Comparison of ENCODE assay signal across 8 cellular contexts in the genomic region with DNA sequence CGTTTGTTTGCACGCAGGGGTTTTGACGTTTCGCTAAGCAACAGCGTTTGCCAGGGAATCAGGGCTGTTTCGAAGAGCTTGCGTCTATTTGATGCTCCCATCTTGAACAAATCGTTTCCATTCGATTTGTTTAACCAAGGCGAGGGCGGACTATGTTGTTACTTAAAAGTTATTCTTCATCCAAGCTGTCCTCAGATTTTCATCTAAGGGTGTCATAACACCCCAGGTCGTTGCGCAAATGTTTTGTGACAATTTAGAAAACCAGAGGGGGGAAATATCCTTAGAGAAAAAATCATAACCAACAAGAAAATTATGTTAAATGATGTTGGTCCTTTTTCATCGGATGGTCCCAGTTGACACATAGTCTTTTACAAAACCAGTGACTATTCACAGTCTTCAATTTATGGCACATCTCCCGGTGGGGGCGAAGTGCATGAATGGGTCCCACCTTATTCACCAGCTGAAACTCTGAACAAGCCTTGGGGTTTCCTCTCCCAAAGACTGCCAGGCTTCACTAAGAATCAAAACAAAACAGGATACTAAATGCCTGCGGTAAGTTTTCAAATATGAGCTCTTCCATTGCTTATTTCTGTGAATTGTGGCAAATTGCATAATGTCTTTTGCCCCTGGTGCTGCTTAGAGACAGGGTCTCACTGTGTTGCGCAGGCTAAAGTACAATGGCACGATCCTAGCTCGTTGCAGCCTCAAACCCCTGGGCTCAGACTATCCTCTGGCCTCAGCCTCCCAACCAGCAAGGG.
DNase-seq lines count a peak whose midpoint lies in the region; ATAC-seq and TF ChIP-seq lines count a peak whose summit lies in the region.

No MANE protein-coding gene starts in this region.

- H3K27me3 ChIP-seq in BJ (ENCODE audit: control insufficient read depth, insufficient read depth, low read length), result no peaks in the 10 kb centered on the region
- H3K27me3 ChIP-seq in MG63, result no peaks in the 10 kb centered on the region
- no peaks in the 10 kb centered on the region for H3K27me3 ChIP-seq in muscle layer of duodenum (ENCODE audit: low read depth, low read length)

- peak overlapping the region; percentile 62 for H3K4me3 ChIP-seq in BJ (ENCODE audit: low read depth, low read length)
- peak overlapping the region; percentile 68 for H3K4me3 ChIP-seq in MG63
- peak overlapping the region; percentile 77 for H3K4me3 ChIP-seq in coronary artery
- peak overlapping the region; percentile 64 to 82 for H3K4me3 ChIP-seq in muscle layer of duodenum (ENCODE audit: low read depth in 1 of 2, low read length in 2 of 2)

- POLR2A ChIA-PET in BJ (lab: Charles Lee), result interaction anchor here (0.6 to 1.0 kb wide), 4 partner anchors 76 to 204 kb away, joined by 3 read pairs; no protein-coding TSS in a partner anchor

- peak; percentile 54 for DNase-seq in BJ (ENCODE audit: low read depth)
- DNase-seq in MG63, result no peak
- DNase-seq in coronary artery (ENCODE audit: low spot score), result no peak
- no peak for DNase-seq in pons (ENCODE audit: low spot score)
- DNase-seq in NCI-H1105 (lab: John Stamatoyannopoulos, UW), result no peak
- no peak for DNase-seq in SW 1271 (lab: John Stamatoyannopoulos, UW)

- H3K27ac ChIP-seq in coronary artery (peak overlapping the region; percentile 98 to 99), muscle layer of duodenum (ENCODE audit: low read length) (peak overlapping the region; percentile 97)

- TF ChIP-seq CTCF in BJ (IDR thresholded peaks at IDR 0.05; ENCODE audit: insufficient read depth, low read depth, low read length) (no peak), coronary artery (IDR thresholded peaks at IDR 0.05) (no peak)

- H3K4me1 ChIP-seq in muscle layer of duodenum (ENCODE audit: control insufficient read depth in 1 of 2, insufficient read depth in 2 of 2, low read length in 2 of 2), result peaks cover 9 to 26% of the 10 kb centered on the region in 2 donors

- H3K9me3 ChIP-seq in MG63, result no peaks in the 10 kb centered on the region
- H3K9me3 ChIP-seq in muscle layer of duodenum (ENCODE audit: control insufficient read depth in 1 of 2, low read length in 2 of 2), result no peaks in the 10 kb centered on the region

- CTCF ChIA-PET in BJ (lab: Yijun Ruan, JAX), result interaction anchor here (0.6 to 5.1 kb wide), 12 partner anchors 9 to 464 kb away, joined by 3 to 49 read pairs (median 4); no protein-coding TSS in a partner anchor

- no peak for ATAC-seq in GM18867 (IDR thresholded peaks at IDR 0.05; ENCODE audit: unreplicated experiment)

- no peaks in the 10 kb centered on the region for H3K36me3 ChIP-seq in BJ (ENCODE audit: control insufficient read depth, insufficient read depth, low read length)
- H3K36me3 ChIP-seq in MG63, result no peaks in the 10 kb centered on the region
- H3K36me3 ChIP-seq in muscle layer of duodenum (ENCODE audit: control insufficient read depth in 1 of 2, insufficient read depth in 2 of 2, low read length in 2 of 2), result peaks cover 0 to 17% of the 10 kb centered on the region in 2 donors
